Comparison of ENCODE assay signal across 33 cellular contexts in the genomic region with DNA sequence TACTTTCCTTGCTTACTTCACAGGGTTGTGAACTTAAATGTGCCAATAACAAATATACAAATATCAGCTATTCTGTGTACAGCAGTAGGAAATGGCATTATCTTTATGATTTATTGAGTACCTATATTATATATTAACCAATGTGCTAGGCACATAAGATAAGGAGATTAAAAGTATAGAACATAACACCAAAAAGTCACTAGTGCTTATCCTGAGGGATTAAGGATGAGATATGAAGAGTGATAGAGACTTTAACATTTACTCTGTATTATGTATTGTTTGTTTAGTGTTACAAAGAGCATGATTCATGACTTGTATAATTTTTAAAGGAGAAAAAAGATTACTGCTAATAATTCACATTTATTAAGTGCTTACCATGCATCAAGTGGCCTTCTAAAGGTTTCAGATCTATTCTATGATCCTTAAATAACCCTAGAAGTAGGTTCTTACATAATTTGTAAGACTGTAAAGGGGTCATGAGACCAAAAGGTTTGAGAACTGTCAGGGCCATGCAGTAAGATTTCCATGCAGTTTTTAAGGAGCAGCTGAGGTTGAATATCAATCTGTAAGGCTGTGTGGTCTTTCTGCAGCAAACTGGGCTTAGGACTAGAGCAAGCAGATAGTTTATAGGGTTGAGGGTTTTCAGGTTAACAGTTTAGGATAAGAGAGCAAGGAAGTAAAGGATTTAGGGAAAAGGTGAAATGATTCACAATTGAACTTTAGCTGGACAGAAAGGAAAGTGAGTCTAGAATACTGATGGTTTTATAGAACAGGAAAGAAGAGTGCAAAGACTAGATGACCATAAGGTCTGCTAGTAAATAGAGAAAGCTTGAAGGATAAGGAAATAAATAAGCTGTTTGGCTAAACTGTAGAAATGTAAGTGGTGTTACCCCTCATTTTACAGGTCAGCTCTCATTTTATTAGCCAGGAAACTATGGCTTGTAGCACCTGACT. TPM values are rescaled to one million over a fixed set of nuclear protein-coding genes. Genes with fewer than 3 reads are reported as not detected.
DNase-seq lines count a peak whose midpoint lies in the region; ATAC-seq and TF ChIP-seq lines count a peak whose summit lies in the region.
"Had no signal": no experiment of that assay in that cellular context is flagged by ENCODE, and none has a peak within 500 bp of the region (broad histone marks: within the 10 kb centered on the region; RNA-seq: fewer than 3 reads in every experiment).

No MANE protein-coding gene starts in this region.

- H3K79me2 ChIP-seq in PC-3 (ENCODE audit: low read length) = peaks cover 13% of the 10 kb centered on the region; the same call in 1 of the 2 replicates

- no peaks in the 10 kb centered on the region for H3K9me3 Mint-ChIP-seq in activated T-cell treated with anti-CD3 and anti-CD28 coated beads, Interleukin-2, amount 50 U/mL, for 72 hours
- H3K9me3 Mint-ChIP-seq in activated T-cell treated with anti-CD3 and anti-CD28 coated beads, Interleukin-2, amount 50 U/mL, for 4 hours = no peaks in the 10 kb centered on the region
- no peaks in the 10 kb centered on the region for H3K9me3 Mint-ChIP-seq in central memory CD8-positive, alpha-beta T cell
- no peaks in the 10 kb centered on the region for H3K9me3 Mint-ChIP-seq in stimulated activated effector memory CD8-positive, alpha-beta T cell treated with anti-CD3 and anti-CD28 coated beads, Interleukin-12 subunit alpha, Interleukin-12 subunit beta, amount 100 ng/mL, for 72 hours
- H3K9me3 Mint-ChIP-seq: activated CD4-positive, alpha-beta T cell treated with anti-CD3 and anti-CD28 coated beads, Interleukin-2, amount 10 ng/mL, durations not matched to agents 24 days and 14 days; activated naive CD4-positive, alpha-beta T cell treated with anti-CD3 and anti-CD28 coated beads, Interleukin-2, amount 50 U/mL, for 72 hours; activated T-helper 1 cell treated with anti-CD3 and anti-CD28 coated beads, Interleukin-12 subunit alpha, Interleukin-12 subunit beta, Interleukin-2, Interleukin-4 antibody, amounts not matched to agents 30 ng/mL and 10 ng/mL and 1 ng/mL, durations not matched to agents 14 hours and 24 hours and 36 hours had no signal

- no TSS peak for BruUV-seq in PC-3 (replicated peaks; lab: Mats Ljungman, UMichigan)

- H3K27ac ChIP-seq in PC-3 (ENCODE audit: low read length) = peak overlapping the region; percentile 53
- H3K27ac ChIP-seq: left ventricle myocardium inferior, right lobe of liver, tibial artery had no signal

- H3K36me3 ChIP-seq in PC-3 (ENCODE audit: low read depth, low read length) = no peaks in the 10 kb centered on the region

- H3K27me3 Mint-ChIP-seq in activated T-cell treated with anti-CD3 and anti-CD28 coated beads, Interleukin-2, amount 50 U/mL, for 72 hours (ENCODE audit: low read depth) = no peaks in the 10 kb centered on the region
- H3K27me3 Mint-ChIP-seq in activated T-cell treated with anti-CD3 and anti-CD28 coated beads, Interleukin-2, amount 50 U/mL, for 4 hours (ENCODE audit: low read depth) = no peaks in the 10 kb centered on the region
- H3K27me3 Mint-ChIP-seq in central memory CD8-positive, alpha-beta T cell = no peaks in the 10 kb centered on the region
- H3K27me3 Mint-ChIP-seq: activated CD4-positive, alpha-beta T cell treated with anti-CD3 and anti-CD28 coated beads, Interleukin-2, amount 10 ng/mL, durations not matched to agents 24 days and 14 days; activated CD8-positive, alpha-beta memory T cell treated with anti-CD3 and anti-CD28 coated beads, Interleukin-2, amount 10 ng/mL, durations not matched to agents 7 days and 5 days had no signal

- H3K4me2 ChIP-seq in PC-3 (ENCODE audit: low read length) = peak overlapping the region; percentile 63

- peaks cover 16% of the 10 kb centered on the region for H3K4me1 ChIP-seq in PC-3 (ENCODE audit: insufficient read depth, low read length)
- H3K4me1 ChIP-seq: right lobe of liver, tibial artery had no signal

- no peaks in the 10 kb centered on the region for H3K27me3 ChIP-seq in PC-3 (ENCODE audit: low read length)
- H3K27me3 ChIP-seq: right lobe of liver, tibial artery had no signal

- no peak overlapping the region for H3K4me3 Mint-ChIP-seq in activated T-cell treated with anti-CD3 and anti-CD28 coated beads, Interleukin-2, amount 50 U/mL, for 72 hours
- no peak overlapping the region for H3K4me3 Mint-ChIP-seq in activated T-cell treated with anti-CD3 and anti-CD28 coated beads, Interleukin-2, amount 50 U/mL, for 4 hours
- no peak overlapping the region for H3K4me3 Mint-ChIP-seq in central memory CD8-positive, alpha-beta T cell
- H3K4me3 Mint-ChIP-seq in stimulated activated effector memory CD8-positive, alpha-beta T cell treated with anti-CD3 and anti-CD28 coated beads, Interleukin-12 subunit alpha, Interleukin-12 subunit beta, amount 100 ng/mL, for 72 hours = no peak overlapping the region
- H3K4me3 Mint-ChIP-seq: activated CD4-positive, alpha-beta T cell treated with anti-CD3 and anti-CD28 coated beads, Interleukin-2, amount 10 ng/mL, durations not matched to agents 24 days and 14 days; activated CD8-positive, alpha-beta memory T cell treated with anti-CD3 and anti-CD28 coated beads, Interleukin-2, amount 10 ng/mL, durations not matched to agents 7 days and 5 days; activated T-helper 1 cell treated with anti-CD3 and anti-CD28 coated beads, Interleukin-12 subunit alpha, Interleukin-12 subunit beta, Interleukin-2, Interleukin-4 antibody, amounts not matched to agents 30 ng/mL and 10 ng/mL and 1 ng/mL, durations not matched to agents 14 hours and 24 hours and 36 hours; WTC11 had no signal

- no peak for TF ChIP-seq CTCF in PC-3 (conservative IDR thresholded peaks at IDR 0.05; ENCODE audit: low read depth, low read length)

- no peak for DNase-seq in activated T-cell treated with anti-CD3 and anti-CD28 coated beads, Interleukin-2, amount 50 U/mL, for 72 hours
- no peak for DNase-seq in activated T-cell treated with anti-CD3 and anti-CD28 coated beads, Interleukin-2, amount 50 U/mL, for 4 hours
- peak; percentile 22 for DNase-seq in PC-3
- no peak for DNase-seq in central memory CD8-positive, alpha-beta T cell (ENCODE audit: low spot score in 2 of 2)
- DNase-seq in stimulated activated effector memory CD8-positive, alpha-beta T cell treated with anti-CD3 and anti-CD28 coated beads, Interleukin-12 subunit alpha, Interleukin-12 subunit beta, amount 100 ng/mL, for 72 hours (ENCODE audit: low spot score in 2 of 2) = no peak
- no peak for DNase-seq in T-helper 9 cell
- DNase-seq in central memory CD4-positive, alpha-beta T cell = no peak
- DNase-seq in NCI-H345 (lab: John Stamatoyannopoulos, UW) = no peak
- DNase-seq: activated CD4-positive, alpha-beta T cell treated with anti-CD3 and anti-CD28 coated beads, Interleukin-2, amount 10 ng/mL, durations not matched to agents 24 days and 14 days; activated CD8-positive, alpha-beta memory T cell treated with anti-CD3 and anti-CD28 coated beads, Interleukin-2, amount 10 ng/mL, durations not matched to agents 7 days and 5 days; COR-L47; dermis blood vessel endothelial cell; DMS79; foreskin fibroblast; GDM1; HCEC 1CT; islet precursor cell; left ventricle myocardium inferior; mesendoderm; NCI-H2029 treated with DMSO at 0.1 percent for 48 hours; NCI-H2227 treated with DMSO at 0.1 percent for 48 hours; NCI-H69; right lobe of liver; Right ventricle myocardium superior; stimulated activated CD8-positive, alpha-beta memory T cell treated with anti-CD3 and anti-CD28 coated beads, Interleukin-4, amount 100 ng/mL, for 48 hours; tibial artery had no signal

- ATAC-seq in activated T-cell treated with anti-CD3 and anti-CD28 coated beads, Interleukin-2, amount 50 U/mL, for 72 hours (replicated peaks in 1 of 2) = no peak
- no peak for ATAC-seq in activated T-cell treated with anti-CD3 and anti-CD28 coated beads, Interleukin-2, amount 50 U/mL, for 4 hours
- peak; percentile 94 for ATAC-seq in PC-3
- no peak for ATAC-seq in central memory CD8-positive, alpha-beta T cell (replicated peaks; ENCODE audit: extremely low read depth, poor library complexity, severe bottlenecking)
- ATAC-seq in stimulated activated effector memory CD8-positive, alpha-beta T cell treated with anti-CD3 and anti-CD28 coated beads, Interleukin-12 subunit alpha, Interleukin-12 subunit beta, amount 100 ng/mL, for 72 hours = no peak
- ATAC-seq: activated CD8-positive, alpha-beta memory T cell treated with anti-CD3 and anti-CD28 coated beads, Interleukin-2, amount 10 ng/mL, durations not matched to agents 7 days and 5 days; activated naive CD4-positive, alpha-beta T cell treated with anti-CD3 and anti-CD28 coated beads, Interleukin-2, amount 50 U/mL, for 72 hours; esophagus mucosa; HepG2; Panc1; right lobe of liver; SK-N-SH treated with all-trans-retinoic acid at 6 μM for 48 hours; WTC11 had no signal

- no peaks in the 10 kb centered on the region for H3K9me3 ChIP-seq in PC-3 (ENCODE audit: low read length)
- H3K9me3 ChIP-seq: left ventricle myocardium inferior, right lobe of liver, tibial artery had no signal

- peak overlapping the region; percentile 32; the same call in 1 of the 2 replicates for H3K4me3 ChIP-seq in PC-3 (ENCODE audit: low read length)
- H3K4me3 ChIP-seq: left ventricle myocardium inferior, right lobe of liver, tibial artery had no signal

- CTCF ChIA-PET in PC-3 (lab: Charles Lee) = no interaction called here

- H3K27ac Mint-ChIP-seq in activated T-cell treated with anti-CD3 and anti-CD28 coated beads, Interleukin-2, amount 50 U/mL, for 72 hours = peak overlapping the region; percentile 79
- peak overlapping the region; percentile 71 for H3K27ac Mint-ChIP-seq in central memory CD8-positive, alpha-beta T cell (ENCODE audit: low read depth)
- H3K27ac Mint-ChIP-seq in stimulated activated effector memory CD8-positive, alpha-beta T cell treated with anti-CD3 and anti-CD28 coated beads, Interleukin-12 subunit alpha, Interleukin-12 subunit beta, amount 100 ng/mL, for 72 hours = peak overlapping the region; percentile 5
- H3K27ac Mint-ChIP-seq: activated CD4-positive, alpha-beta T cell treated with anti-CD3 and anti-CD28 coated beads, Interleukin-2, amount 10 ng/mL, durations not matched to agents 24 days and 14 days; activated CD8-positive, alpha-beta memory T cell treated with anti-CD3 and anti-CD28 coated beads, Interleukin-2, amount 10 ng/mL, durations not matched to agents 7 days and 5 days; activated T-helper 1 cell treated with anti-CD3 and anti-CD28 coated beads, Interleukin-12 subunit alpha, Interleukin-12 subunit beta, Interleukin-2, Interleukin-4 antibody, amounts not matched to agents 30 ng/mL and 10 ng/mL and 1 ng/mL, durations not matched to agents 14 hours and 24 hours and 36 hours; WTC11 had no signal

- no peaks in the 10 kb centered on the region for H3F3A ChIP-seq in PC-3 (ENCODE audit: low read length, unreplicated experiment)

- H3K9me2 ChIP-seq in PC-3 (replicated peaks; ENCODE audit: low read length) = no peaks in the 10 kb centered on the region

- peaks cover 11% of the 10 kb centered on the region for H4K20me1 ChIP-seq in PC-3 (ENCODE audit: low read length)

- H2AFZ ChIP-seq in PC-3 (ENCODE audit: low read length) = no peak overlapping the region

- peaks cover 29% of the 10 kb centered on the region for H3K4me1 Mint-ChIP-seq in activated T-cell treated with anti-CD3 and anti-CD28 coated beads, Interleukin-2, amount 50 U/mL, for 72 hours (ENCODE audit: low read depth)
- H3K4me1 Mint-ChIP-seq in activated T-cell treated with anti-CD3 and anti-CD28 coated beads, Interleukin-2, amount 50 U/mL, for 4 hours (ENCODE audit: low read depth) = peaks cover 33% of the 10 kb centered on the region
- peaks cover 32% of the 10 kb centered on the region for H3K4me1 Mint-ChIP-seq in central memory CD8-positive, alpha-beta T cell
- peaks cover 17% of the 10 kb centered on the region for H3K4me1 Mint-ChIP-seq in stimulated activated effector memory CD8-positive, alpha-beta T cell treated with anti-CD3 and anti-CD28 coated beads, Interleukin-12 subunit alpha, Interleukin-12 subunit beta, amount 100 ng/mL, for 72 hours
- H3K4me1 Mint-ChIP-seq: WTC11 had no signal

- POLR2A ChIA-PET in PC-3 (lab: Charles Lee; ENCODE audit: unreplicated experiment) = no interaction called here

- H3K36me3 Mint-ChIP-seq in activated T-cell treated with anti-CD3 and anti-CD28 coated beads, Interleukin-2, amount 50 U/mL, for 72 hours (ENCODE audit: insufficient read depth in 2 of 2) = peaks cover 13 to 35% of the 10 kb centered on the region in 2 donors
- peaks cover 43% of the 10 kb centered on the region for H3K36me3 Mint-ChIP-seq in activated T-cell treated with anti-CD3 and anti-CD28 coated beads, Interleukin-2, amount 50 U/mL, for 4 hours (ENCODE audit: insufficient read depth)
- H3K36me3 Mint-ChIP-seq in central memory CD8-positive, alpha-beta T cell (ENCODE audit: insufficient read depth) = peaks cover 61% of the 10 kb centered on the region
- peaks cover 99% of the 10 kb centered on the region for H3K36me3 Mint-ChIP-seq in stimulated activated effector memory CD8-positive, alpha-beta T cell treated with anti-CD3 and anti-CD28 coated beads, Interleukin-12 subunit alpha, Interleukin-12 subunit beta, amount 100 ng/mL, for 72 hours

- intact Hi-C loops in PC-3 (cut with micrococcal nuclease) = no loop called here

- H3K9ac ChIP-seq in PC-3 (ENCODE audit: low read length) = no peak overlapping the region

RNA-seq across cellular contexts. Expression of gene PYROXD1, which starts 7.0 kb away (rescaled TPM):
- 10 to 100 TPM; 65.3 to 77.2 TPM for total RNA-seq in activated T-cell treated with anti-CD3 and anti-CD28 coated beads, Interleukin-2, amount 50 U/mL, for 72 hours
- total RNA-seq in activated T-cell treated with anti-CD3 and anti-CD28 coated beads, Interleukin-2, amount 50 U/mL, for 4 hours = 10 to 100 TPM; 35.5 to 47.1 (median 45.8) TPM
- total RNA-seq in PC-3 (2014; rRNA removed) = 5.5 and 7.4 TPM in 2 replicates

RNA-seq across cellular contexts. Expression of gene RECQL, which starts 57.0 kb away (rescaled TPM):
- 10 to 100 TPM; 92.7 to 93.4 TPM for total RNA-seq in activated T-cell treated with anti-CD3 and anti-CD28 coated beads, Interleukin-2, amount 50 U/mL, for 72 hours
- 10 to 100 TPM; 37.0 to 57.4 (median 45.7) TPM for total RNA-seq in activated T-cell treated with anti-CD3 and anti-CD28 coated beads, Interleukin-2, amount 50 U/mL, for 4 hours
- total RNA-seq in PC-3 (2014; rRNA removed) = 22.0 and 38.2 TPM in 2 replicates

RNA-seq across cellular contexts. Expression of gene GOLT1B, which starts 57.1 kb away (rescaled TPM):
- total RNA-seq in activated T-cell treated with anti-CD3 and anti-CD28 coated beads, Interleukin-2, amount 50 U/mL, for 72 hours = 10 to 100 TPM; 46.3 to 51.2 TPM
- 10 to 100 TPM; 45.5 to 49.8 (median 48.1) TPM for total RNA-seq in activated T-cell treated with anti-CD3 and anti-CD28 coated beads, Interleukin-2, amount 50 U/mL, for 4 hours
- total RNA-seq in PC-3 (2014; rRNA removed) = 16.8 and 19.0 TPM in 2 replicates

Comparison
In these comparisons a context has a peak if more than half of its experiments do, and no peak if none do; other contexts are left out.
1. H3K27ac Mint-ChIP-seq: peak in every context shown above with its lines; median percentile 79 in activated T-cell treated with anti-CD3 and anti-CD28 coated beads, Interleukin-2, amount 50 U/mL, for 72 hours; 71 in central memory CD8-positive, alpha-beta T cell; 5 in stimulated activated effector memory CD8-positive, alpha-beta T cell treated with anti-CD3 and anti-CD28 coated beads, Interleukin-12 subunit alpha, Interleukin-12 subunit beta, amount 100 ng/mL, for 72 hours.